ENCODE assay signal across 1 cellular context in genomic region chr21:42613756-42614155, GRCh38.
TF ChIP-seq lines count a peak whose summit lies in the region.

No MANE protein-coding gene starts in this region.

TF ChIP-seq in GM23338, 12 proteins besides CTCF, POLR2A, EP300 and RAD21 (continued from another document):
- TF ChIP-seq ZNF462 (CRISPR knock-in tag; IDR thresholded peaks at IDR 0.05) (no peak), ZNF114 (CRISPR knock-in tag; IDR thresholded peaks at IDR 0.05) (no peak), EZH2phosphoT487 (IDR thresholded peaks at IDR 0.05; ENCODE audit: unreplicated experiment) (no peak), NANOG (IDR thresholded peaks at IDR 0.05; ENCODE audit: borderline replicate concordance) (no peak), STAT1 (IDR thresholded peaks at IDR 0.05; ENCODE audit: unreplicated experiment) (no peak)
